Comparison of ENCODE assay signal across 8 cellular contexts in genomic region chr12:53352331-53353258, GRCh38. TPM values are rescaled to one million over a fixed set of nuclear protein-coding genes. Genes with fewer than 3 reads are reported as not detected.
DNase-seq lines count a peak whose midpoint lies in the region; ATAC-seq and TF ChIP-seq lines count a peak whose summit lies in the region.

No MANE protein-coding gene starts in this region.

- H3K4me1 Mint-ChIP-seq in effector memory CD8-positive, alpha-beta T cell (ENCODE audit: low read depth in 2 of 2): peaks cover 4 to 9% of the 10 kb centered on the region in 2 donors
- H3K4me1 Mint-ChIP-seq in mesothelial cell of epicardium: peaks cover 7% of the 10 kb centered on the region

- peak; percentile 73 for DNase-seq in AG08395 (ENCODE audit: low spot score)
- DNase-seq in HT1080 (ENCODE audit: low read depth): peak; percentile 82
- DNase-seq in NOMO-1 treated with DMSO at 0.1 percent for 48 hours (lab: John Stamatoyannopoulos, UW; ENCODE audit: unreplicated experiment): peak; percentile 91
- DNase-seq in activated CD8-positive, alpha-beta memory T cell treated with anti-CD3 and anti-CD28 coated beads for 1 hour (ENCODE audit: extremely low read depth in 1 of 2, low read depth in 1 of 2): peak; percentile 65 to 66
- DNase-seq in effector memory CD8-positive, alpha-beta T cell: peak; percentile 79 to 84 (median 80)
- peak; percentile 59 to 85 for DNase-seq in mesothelial cell of epicardium (ENCODE audit: low spot score in 2 of 2, unreplicated experiment in 2 of 2)
- DNase-seq in stimulated activated CD8-positive, alpha-beta memory T cell treated with anti-CD3 and anti-CD28 coated beads, Interleukin-4, amount 100 ng/mL, for 1 hour (ENCODE audit: low read depth in 2 of 2, low spot score in 1 of 2): peak; percentile 66 to 75

- no peak overlapping the region for H3K4me3 Mint-ChIP-seq in effector memory CD8-positive, alpha-beta T cell
- no peak overlapping the region for H3K4me3 Mint-ChIP-seq in mesothelial cell of epicardium

- peak; percentile 92 for TF ChIP-seq CTCF in mesothelial cell of epicardium (IDR thresholded peaks at IDR 0.05; ENCODE audit: unreplicated experiment)

- no peaks in the 10 kb centered on the region for H3K9me3 Mint-ChIP-seq in effector memory CD8-positive, alpha-beta T cell
- H3K9me3 Mint-ChIP-seq in mesothelial cell of epicardium: no peaks in the 10 kb centered on the region

- H3K27ac Mint-ChIP-seq in effector memory CD8-positive, alpha-beta T cell: no peak overlapping the region
- H3K27ac Mint-ChIP-seq in mesothelial cell of epicardium: peak overlapping the region; percentile 2

- H3K27me3 Mint-ChIP-seq in effector memory CD8-positive, alpha-beta T cell: no peaks in the 10 kb centered on the region
- no peaks in the 10 kb centered on the region for H3K27me3 Mint-ChIP-seq in mesothelial cell of epicardium (ENCODE audit: low read depth)

- no peaks in the 10 kb centered on the region for H3K36me3 Mint-ChIP-seq in effector memory CD8-positive, alpha-beta T cell (ENCODE audit: insufficient read depth)
- H3K36me3 Mint-ChIP-seq in mesothelial cell of epicardium: no peaks in the 10 kb centered on the region

- peak; percentile 79 for ATAC-seq in GM18907 (IDR thresholded peaks at IDR 0.05; ENCODE audit: unreplicated experiment)
- ATAC-seq in effector memory CD8-positive, alpha-beta T cell (replicated peaks): peak; percentile 100

RNA-seq across cellular contexts. Expression of gene SP7, which starts 16.4 kb away (rescaled TPM):
- 0.10 TPM in 1 of 2 replicates, not detected in the other for total RNA-seq in HT1080 (2014; rRNA removed; shearing (Covaris generic))
- 0.05 TPM in 1 of 2 replicates, not detected in the other for polyA plus RNA-seq in HT1080 (2015; cell fraction: cytosol; rRNA removed)
- polyA plus RNA-seq in HT1080 (2015; cell fraction: nucleus; rRNA removed): not detected in 2 replicates
- 0.27 to 0.62 TPM (median 0.47 TPM) in 3 replicates for total RNA-seq in mesothelial cell of epicardium

RNA-seq across cellular contexts. Expression of gene SP1, which starts 27.4 kb away (rescaled TPM):
- total RNA-seq in HT1080 (2014; rRNA removed; shearing (Covaris generic)): 25.7 and 36.9 TPM in 2 replicates
- 21.3 and 26.0 TPM in 2 replicates for polyA plus RNA-seq in HT1080 (2015; cell fraction: cytosol; rRNA removed)
- 49.4 and 52.0 TPM in 2 replicates for polyA plus RNA-seq in HT1080 (2015; cell fraction: nucleus; rRNA removed)
- 112 to 120 TPM (median 116 TPM) in 3 replicates for total RNA-seq in mesothelial cell of epicardium

RNA-seq across cellular contexts. Expression of gene AAAS, which starts 31.2 kb away (rescaled TPM):
- total RNA-seq in HT1080 (2014; rRNA removed; shearing (Covaris generic)): 117 and 134 TPM in 2 replicates
- polyA plus RNA-seq in HT1080 (2015; cell fraction: cytosol; rRNA removed): 88.5 and 90.9 TPM in 2 replicates
- polyA plus RNA-seq in HT1080 (2015; cell fraction: nucleus; rRNA removed): 204 and 217 TPM in 2 replicates
- 77.2 to 85.4 TPM (median 84.8 TPM) in 3 replicates for total RNA-seq in mesothelial cell of epicardium

RNA-seq across cellular contexts. Expression of gene MYG1, which starts 53.1 kb away (rescaled TPM):
- 108 and 119 TPM in 2 replicates for total RNA-seq in HT1080 (2014; rRNA removed; shearing (Covaris generic))
- 85.4 and 100 TPM in 2 replicates for polyA plus RNA-seq in HT1080 (2015; cell fraction: cytosol; rRNA removed)
- 66.9 and 74.9 TPM in 2 replicates for polyA plus RNA-seq in HT1080 (2015; cell fraction: nucleus; rRNA removed)
- 50.1 to 55.9 TPM (median 53.8 TPM) in 3 replicates for total RNA-seq in mesothelial cell of epicardium

RNA-seq across cellular contexts. Expression of gene PFDN5, which starts 57.3 kb away (rescaled TPM):
- 309 and 490 TPM in 2 replicates for total RNA-seq in HT1080 (2014; rRNA removed; shearing (Covaris generic))
- 365 and 406 TPM in 2 replicates for polyA plus RNA-seq in HT1080 (2015; cell fraction: cytosol; rRNA removed)
- 294 and 307 TPM in 2 replicates for polyA plus RNA-seq in HT1080 (2015; cell fraction: nucleus; rRNA removed)
- total RNA-seq in mesothelial cell of epicardium: 328 to 339 TPM (median 338 TPM) in 3 replicates

Comparison
In these comparisons a context has a peak if more than half of its experiments do, and no peak if none do; other contexts are left out.
1. Peak in every context shown above with its lines: DNase-seq and ATAC-seq.